In genomic region chr2:95526360-95527341, GRCh38 we compare ENCODE assay signal across 8 cellular contexts. TPM values are rescaled to one million over a fixed set of nuclear protein-coding genes. Genes with fewer than 3 reads are reported as not detected.
DNase-seq lines count a peak whose midpoint lies in the region; ATAC-seq and TF ChIP-seq lines count a peak whose summit lies in the region.

No MANE protein-coding gene starts in this region.

- H3K27me3 ChIP-seq in CD8-positive, alpha-beta T cell (ENCODE audit: insufficient read depth, low read length): no peaks in the 10 kb centered on the region
- H3K27me3 ChIP-seq in breast epithelium: no peaks in the 10 kb centered on the region

- POLR2A ChIA-PET in CD8-positive, alpha-beta T cell (lab: Charles Lee): no interaction called here

- peak overlapping the region; percentile 32 for H3K27ac Mint-ChIP-seq in CD8-positive, alpha-beta T cell

- TF ChIP-seq CTCF in CD8-positive, alpha-beta T cell (IDR thresholded peaks at IDR 0.05): no peak
- no peak for TF ChIP-seq CTCF in VCaP (conservative IDR thresholded peaks at IDR 0.05)
- peak in 1 of 3 donors; percentile 17 for TF ChIP-seq CTCF in breast epithelium (IDR thresholded peaks at IDR 0.05)

- TF ChIP-seq POLR2A in breast epithelium (IDR thresholded peaks at IDR 0.05): peak; percentile 11

- no peak overlapping the region for H3K27ac ChIP-seq in CD8-positive, alpha-beta T cell (ENCODE audit: low read depth, low read length)
- H3K27ac ChIP-seq in KOPT-K1 (ENCODE audit: low read depth, low read length, poor library complexity, severe bottlenecking) (peak overlapping the region; percentile 69), VCaP (peak overlapping the region; percentile 71; the same call in 1 of the 2 replicates), breast epithelium (peak overlapping the region; percentile 79 to 92)

- intact Hi-C loops in CD8-positive, alpha-beta T cell (cut with DNase I, micrococcal nuclease): no loop called here
- intact Hi-C loops in breast epithelium (cut with DNase I; ENCODE audit: low total_unique reads): no loop called here

- peaks cover 6% of the 10 kb centered on the region for H3K4me1 ChIP-seq in CD8-positive, alpha-beta T cell (ENCODE audit: insufficient read depth, low read length)
- no peaks in the 10 kb centered on the region for H3K4me1 ChIP-seq in breast epithelium

- H3K9me3 Mint-ChIP-seq in CD8-positive, alpha-beta T cell: peaks cover 4% of the 10 kb centered on the region

- H3K4me3 ChIP-seq in CD8-positive, alpha-beta T cell (ENCODE audit: low read depth, low read length): peak overlapping the region; percentile 68
- peak overlapping the region; percentile 60 to 96 (median 81) for H3K4me3 ChIP-seq in breast epithelium

- peaks cover 15% of the 10 kb centered on the region for H3K36me3 Mint-ChIP-seq in CD8-positive, alpha-beta T cell

- no peaks in the 10 kb centered on the region for H3K9me3 ChIP-seq in CD8-positive, alpha-beta T cell (ENCODE audit: low read length)
- H3K9me3 ChIP-seq in KOPT-K1 (ENCODE audit: insufficient read depth, low read length, poor library complexity, severe bottlenecking) (no peaks in the 10 kb centered on the region), breast epithelium (no peaks in the 10 kb centered on the region)

- H3K27me3 Mint-ChIP-seq in CD8-positive, alpha-beta T cell (ENCODE audit: low read depth): no peaks in the 10 kb centered on the region

- H3K4me3 Mint-ChIP-seq in CD8-positive, alpha-beta T cell: peak overlapping the region; percentile 86

- CTCF ChIA-PET in CD8-positive, alpha-beta T cell (lab: Charles Lee): no interaction called here

- peak; percentile 52 for ATAC-seq in CD8-positive, alpha-beta T cell
- ATAC-seq in GM19468 (IDR thresholded peaks at IDR 0.05; ENCODE audit: extremely low read depth, unreplicated experiment): peak; percentile 60

- H3K36me3 ChIP-seq in CD8-positive, alpha-beta T cell (ENCODE audit: insufficient read depth, low read length): no peaks in the 10 kb centered on the region
- peaks cover 29% of the 10 kb centered on the region for H3K36me3 ChIP-seq in KOPT-K1 (ENCODE audit: insufficient read depth, low read length)
- H3K36me3 ChIP-seq in breast epithelium: no peaks in the 10 kb centered on the region

- peaks cover 9% of the 10 kb centered on the region for H3K4me1 Mint-ChIP-seq in CD8-positive, alpha-beta T cell (ENCODE audit: low read depth)

- DNase-seq in CD8-positive, alpha-beta T cell: peak; percentile 16 to 74 (median 40)
- DNase-seq in breast epithelium (ENCODE audit: low spot score in 2 of 2) (peak; percentile 47 to 76), left kidney (ENCODE audit: low read depth, low spot score) (peak; percentile 94), HT-29 (ENCODE audit: low spot score) (no peak)
- peak in 2 of 3 donors; percentile 38 to 41 for DNase-seq in stimulated activated CD4-positive, alpha-beta T cell treated with anti-CD3 and anti-CD28 coated beads, TNF-alpha, amount 100 ng/mL, for 48 hours (ENCODE audit: low read depth in 3 of 3)

RNA-seq across cellular contexts. Expression of gene TRIM43B, which starts 42.1 kb away (rescaled TPM):
- not detected for total RNA-seq in CD8-positive, alpha-beta T cell
- total RNA-seq in breast epithelium: not detected
- total RNA-seq in HT-29 (2014; rRNA removed; shearing (Covaris generic)): not detected in 2 replicates
